ENCODE assay signal across 1 cellular context in the genomic region with DNA sequence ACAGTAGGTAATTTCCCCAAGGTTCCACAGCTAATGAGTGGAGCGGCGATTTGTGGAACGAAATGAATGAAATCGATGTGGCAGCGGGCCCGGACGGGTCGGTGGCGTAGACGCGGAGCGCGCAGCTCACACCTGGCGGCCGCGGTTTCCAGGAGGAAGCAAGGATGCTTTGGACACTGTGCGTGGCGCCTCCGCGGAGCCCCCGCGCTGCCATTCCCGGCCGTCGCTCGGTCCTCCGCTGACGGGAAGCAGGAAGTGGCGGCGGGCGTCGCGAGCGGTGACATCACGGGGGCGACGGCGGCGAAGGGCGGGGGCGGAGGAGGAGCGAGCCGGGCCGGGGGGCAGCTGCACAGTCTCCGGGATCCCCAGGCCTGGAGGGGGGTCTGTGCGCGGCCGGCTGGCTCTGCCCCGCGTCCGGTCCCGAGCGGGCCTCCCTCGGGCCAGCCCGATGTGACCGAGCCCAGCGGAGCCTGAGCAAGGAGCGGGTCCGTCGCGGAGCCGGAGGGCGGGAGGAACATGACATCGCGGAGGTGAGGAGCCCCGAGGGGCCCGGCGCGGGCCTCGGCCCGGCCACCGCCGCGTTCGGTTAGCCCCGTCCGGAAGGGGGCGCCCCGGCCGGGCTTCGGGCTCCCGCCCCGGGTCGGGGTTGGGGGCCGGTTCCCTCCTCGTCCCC.
TF ChIP-seq lines count a peak whose summit lies in the region.

TSS of gene PTPN11 (plus strand) at position 352 of the 673 bp plus-strand sequence. CDS start at position 517, 165 bp downstream.

TF ChIP-seq in HepG2, 621 proteins besides CTCF, POLR2A, EP300 and RAD21 (continued from another document and continues in another):
- TF ChIP-seq, protein P1, sequence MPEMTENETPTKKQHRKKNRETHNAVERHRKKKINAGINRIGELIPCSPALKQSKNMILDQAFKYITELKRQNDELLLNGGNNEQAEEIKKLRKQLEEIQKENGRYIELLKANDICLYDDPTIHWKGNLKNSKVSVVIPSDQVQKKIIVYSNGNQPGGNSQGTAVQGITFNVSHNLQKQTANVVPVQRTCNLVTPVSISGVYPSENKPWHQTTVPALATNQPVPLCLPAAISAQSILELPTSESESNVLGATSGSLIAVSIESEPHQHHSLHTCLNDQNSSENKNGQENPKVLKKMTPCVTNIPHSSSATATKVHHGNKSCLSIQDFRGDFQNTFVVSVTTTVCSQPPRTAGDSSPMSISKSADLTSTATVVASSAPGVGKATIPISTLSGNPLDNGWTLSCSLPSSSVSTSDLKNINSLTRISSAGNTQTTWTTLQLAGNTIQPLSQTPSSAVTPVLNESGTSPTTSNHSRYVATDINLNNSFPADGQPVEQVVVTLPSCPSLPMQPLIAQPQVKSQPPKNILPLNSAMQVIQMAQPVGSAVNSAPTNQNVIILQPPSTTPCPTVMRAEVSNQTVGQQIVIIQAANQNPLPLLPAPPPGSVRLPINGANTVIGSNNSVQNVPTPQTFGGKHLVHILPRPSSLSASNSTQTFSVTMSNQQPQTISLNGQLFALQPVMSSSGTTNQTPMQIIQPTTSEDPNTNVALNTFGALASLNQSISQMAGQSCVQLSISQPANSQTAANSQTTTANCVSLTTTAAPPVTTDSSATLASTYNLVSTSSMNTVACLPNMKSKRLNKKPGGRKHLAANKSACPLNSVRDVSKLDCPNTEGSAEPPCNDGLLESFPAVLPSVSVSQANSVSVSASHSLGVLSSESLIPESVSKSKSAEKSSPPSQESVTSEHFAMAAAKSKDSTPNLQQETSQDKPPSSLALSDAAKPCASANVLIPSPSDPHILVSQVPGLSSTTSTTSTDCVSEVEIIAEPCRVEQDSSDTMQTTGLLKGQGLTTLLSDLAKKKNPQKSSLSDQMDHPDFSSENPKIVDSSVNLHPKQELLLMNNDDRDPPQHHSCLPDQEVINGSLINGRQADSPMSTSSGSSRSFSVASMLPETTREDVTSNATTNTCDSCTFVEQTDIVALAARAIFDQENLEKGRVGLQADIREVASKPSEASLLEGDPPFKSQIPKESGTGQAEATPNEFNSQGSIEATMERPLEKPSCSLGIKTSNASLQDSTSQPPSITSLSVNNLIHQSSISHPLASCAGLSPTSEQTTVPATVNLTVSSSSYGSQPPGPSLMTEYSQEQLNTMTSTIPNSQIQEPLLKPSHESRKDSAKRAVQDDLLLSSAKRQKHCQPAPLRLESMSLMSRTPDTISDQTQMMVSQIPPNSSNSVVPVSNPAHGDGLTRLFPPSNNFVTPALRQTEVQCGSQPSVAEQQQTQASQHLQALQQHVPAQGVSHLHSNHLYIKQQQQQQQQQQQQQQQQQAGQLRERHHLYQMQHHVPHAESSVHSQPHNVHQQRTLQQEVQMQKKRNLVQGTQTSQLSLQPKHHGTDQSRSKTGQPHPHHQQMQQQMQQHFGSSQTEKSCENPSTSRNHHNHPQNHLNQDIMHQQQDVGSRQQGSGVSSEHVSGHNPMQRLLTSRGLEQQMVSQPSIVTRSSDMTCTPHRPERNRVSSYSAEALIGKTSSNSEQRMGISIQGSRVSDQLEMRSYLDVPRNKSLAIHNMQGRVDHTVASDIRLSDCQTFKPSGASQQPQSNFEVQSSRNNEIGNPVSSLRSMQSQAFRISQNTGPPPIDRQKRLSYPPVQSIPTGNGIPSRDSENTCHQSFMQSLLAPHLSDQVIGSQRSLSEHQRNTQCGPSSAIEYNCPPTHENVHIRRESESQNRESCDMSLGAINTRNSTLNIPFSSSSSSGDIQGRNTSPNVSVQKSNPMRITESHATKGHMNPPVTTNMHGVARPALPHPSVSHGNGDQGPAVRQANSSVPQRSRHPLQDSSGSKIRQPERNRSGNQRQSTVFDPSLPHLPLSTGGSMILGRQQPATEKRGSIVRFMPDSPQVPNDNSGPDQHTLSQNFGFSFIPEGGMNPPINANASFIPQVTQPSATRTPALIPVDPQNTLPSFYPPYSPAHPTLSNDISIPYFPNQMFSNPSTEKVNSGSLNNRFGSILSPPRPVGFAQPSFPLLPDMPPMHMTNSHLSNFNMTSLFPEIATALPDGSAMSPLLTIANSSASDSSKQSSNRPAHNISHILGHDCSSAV (CRISPR knock-in tag; IDR thresholded peaks at IDR 0.05; ENCODE audit: borderline replicate concordance): no peak
- TF ChIP-seq MEIS1 (CRISPR knock-in tag; IDR thresholded peaks at IDR 0.05; ENCODE audit: borderline replicate concordance) (peak; percentile 79; the same call in 1 of the 2 replicates), SALL1 (CRISPR knock-in tag; IDR thresholded peaks at IDR 0.05) (peak; percentile 86), GPN1 (CRISPR knock-in tag; IDR thresholded peaks at IDR 0.05; ENCODE audit: borderline replicate concordance) (no peak), RFXANK (CRISPR knock-in tag; IDR thresholded peaks at IDR 0.05) (no peak), GATAD1 (CRISPR knock-in tag; IDR thresholded peaks at IDR 0.05) (peak; percentile 97), SALL2 (CRISPR knock-in tag; IDR thresholded peaks at IDR 0.05) (no peak; the same call in 1 of the 2 replicates), DRAP1 (CRISPR knock-in tag; IDR thresholded peaks at IDR 0.05) (0 out of 2 replicates have a peak, but pooled peaks have one; percentile 32), ZNF687 (CRISPR knock-in tag; IDR thresholded peaks at IDR 0.05) (peak; percentile 78), TSC22D2 (CRISPR knock-in tag; IDR thresholded peaks at IDR 0.05; ENCODE audit: borderline replicate concordance) (no peak), ATF1 (CRISPR knock-in tag; IDR thresholded peaks at IDR 0.05) (peak; percentile 96), GATAD2A (CRISPR knock-in tag; IDR thresholded peaks at IDR 0.05) (peak; percentile 30; the same call in 1 of the 2 replicates), ZNF646 (CRISPR knock-in tag; IDR thresholded peaks at IDR 0.05) (no peak), IRF1 (CRISPR knock-in tag; IDR thresholded peaks at IDR 0.05; ENCODE audit: low read depth) (no peak), ZNF354B (CRISPR knock-in tag; IDR thresholded peaks at IDR 0.05) (no peak), ZNF160 (CRISPR knock-in tag; IDR thresholded peaks at IDR 0.05) (peak; percentile 56), ZMAT5 (CRISPR knock-in tag; IDR thresholded peaks at IDR 0.05; ENCODE audit: borderline replicate concordance, low read depth) (no peak), REL (CRISPR knock-in tag; conservative IDR thresholded peaks at IDR 0.05) (0 out of 2 replicates have a peak, but pooled peaks have one; percentile 43)
- TF ChIP-seq, protein P2, sequence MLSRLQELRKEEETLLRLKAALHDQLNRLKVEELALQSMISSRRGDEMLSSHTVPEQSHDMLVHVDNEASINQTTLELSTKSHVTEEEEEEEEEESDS (CRISPR knock-in tag; IDR thresholded peaks at IDR 0.05; ENCODE audit: borderline replicate concordance): no peak
- TF ChIP-seq, protein P3, sequence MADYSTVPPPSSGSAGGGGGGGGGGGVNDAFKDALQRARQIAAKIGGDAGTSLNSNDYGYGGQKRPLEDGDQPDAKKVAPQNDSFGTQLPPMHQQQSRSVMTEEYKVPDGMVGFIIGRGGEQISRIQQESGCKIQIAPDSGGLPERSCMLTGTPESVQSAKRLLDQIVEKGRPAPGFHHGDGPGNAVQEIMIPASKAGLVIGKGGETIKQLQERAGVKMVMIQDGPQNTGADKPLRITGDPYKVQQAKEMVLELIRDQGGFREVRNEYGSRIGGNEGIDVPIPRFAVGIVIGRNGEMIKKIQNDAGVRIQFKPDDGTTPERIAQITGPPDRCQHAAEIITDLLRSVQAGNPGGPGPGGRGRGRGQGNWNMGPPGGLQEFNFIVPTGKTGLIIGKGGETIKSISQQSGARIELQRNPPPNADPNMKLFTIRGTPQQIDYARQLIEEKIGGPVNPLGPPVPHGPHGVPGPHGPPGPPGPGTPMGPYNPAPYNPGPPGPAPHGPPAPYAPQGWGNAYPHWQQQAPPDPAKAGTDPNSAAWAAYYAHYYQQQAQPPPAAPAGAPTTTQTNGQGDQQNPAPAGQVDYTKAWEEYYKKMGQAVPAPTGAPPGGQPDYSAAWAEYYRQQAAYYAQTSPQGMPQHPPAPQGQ (CRISPR knock-in tag; IDR thresholded peaks at IDR 0.05; ENCODE audit: borderline replicate concordance): no peak
- TF ChIP-seq, protein P4, sequence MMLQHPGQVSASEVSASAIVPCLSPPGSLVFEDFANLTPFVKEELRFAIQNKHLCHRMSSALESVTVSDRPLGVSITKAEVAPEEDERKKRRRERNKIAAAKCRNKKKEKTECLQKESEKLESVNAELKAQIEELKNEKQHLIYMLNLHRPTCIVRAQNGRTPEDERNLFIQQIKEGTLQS (CRISPR knock-in tag; IDR thresholded peaks at IDR 0.05): no peak
- TF ChIP-seq, protein P5, sequence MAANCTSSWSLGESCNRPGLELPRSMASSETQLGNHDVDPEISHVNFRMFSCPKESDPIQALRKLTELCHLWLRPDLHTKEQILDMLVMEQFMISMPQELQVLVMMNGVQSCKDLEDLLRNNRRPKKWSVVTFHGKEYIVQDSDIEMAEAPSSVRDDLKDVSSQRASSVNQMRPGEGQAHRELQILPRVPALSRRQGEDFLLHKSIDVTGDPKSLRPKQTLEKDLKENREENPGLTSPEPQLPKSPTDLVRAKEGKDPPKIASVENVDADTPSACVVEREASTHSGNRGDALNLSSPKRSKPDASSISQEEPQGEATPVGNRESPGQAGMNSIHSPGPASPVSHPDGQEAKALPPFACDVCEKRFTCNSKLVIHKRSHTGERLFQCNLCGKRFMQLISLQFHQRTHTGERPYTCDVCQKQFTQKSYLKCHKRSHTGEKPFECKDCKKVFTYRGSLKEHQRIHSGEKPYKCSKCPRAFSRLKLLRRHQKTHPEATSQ (CRISPR knock-in tag; IDR thresholded peaks at IDR 0.05; ENCODE audit: borderline replicate concordance): no peak
